In genomic region chr12:8108808-8109398, GRCh38 we compare ENCODE assay signal across 8 cellular contexts. TPM values are rescaled to one million over a fixed set of nuclear protein-coding genes. Genes with fewer than 3 reads are reported as not detected.
A peak's percentile ranks its signal among the peaks of the same experiment; 100 is the strongest.
DNase-seq lines count a peak whose midpoint lies in the region; ATAC-seq and TF ChIP-seq lines count a peak whose summit lies in the region.

No MANE protein-coding gene starts in this region.

- peak; percentile 57 to 61 for ATAC-seq in right cardiac atrium
- ATAC-seq in HG03565 (IDR thresholded peaks at IDR 0.05; ENCODE audit: unreplicated experiment): no peak

- H3K9me3 ChIP-seq in right cardiac atrium (ENCODE audit: control insufficient read depth, low read length): no peaks in the 10 kb centered on the region

- H3K27ac Mint-ChIP-seq in T-helper 2 cell treated with Interferon-gamma antibody and Interleukin-4, amounts not matched to agents 5 μg/mL and 100 μg/mL, for 36 hours: no peak overlapping the region

- H3K4me1 ChIP-seq in right cardiac atrium (ENCODE audit: control insufficient read depth, insufficient read depth, low read length): no peaks in the 10 kb centered on the region

- intact Hi-C loops in right cardiac atrium (cut with DNase I): loop anchor here in 2 of 4 donors (5.0 kb wide), 2 partner anchors 123 to 128 kb away; no protein-coding TSS in a partner anchor

- H3K4me1 Mint-ChIP-seq in T-helper 2 cell treated with Interferon-gamma antibody and Interleukin-4, amounts not matched to agents 5 μg/mL and 100 μg/mL, for 36 hours (ENCODE audit: low read depth): peaks cover 6% of the 10 kb centered on the region

- H3K4me3 ChIP-seq in right cardiac atrium (ENCODE audit: low read length) (no peak overlapping the region), retinal pigment epithelial cell (ENCODE audit: low read length) (no peak overlapping the region)

- peak; percentile 98 for TF ChIP-seq CTCF in retinal pigment epithelial cell (conservative IDR thresholded peaks at IDR 0.05; ENCODE audit: low read depth, low read length)

- no peaks in the 10 kb centered on the region for H3K9me3 Mint-ChIP-seq in T-helper 2 cell treated with Interferon-gamma antibody and Interleukin-4, amounts not matched to agents 5 μg/mL and 100 μg/mL, for 36 hours

- H3K36me3 Mint-ChIP-seq in T-helper 2 cell treated with Interferon-gamma antibody and Interleukin-4, amounts not matched to agents 5 μg/mL and 100 μg/mL, for 36 hours (ENCODE audit: low read depth): peaks cover 7% of the 10 kb centered on the region

- H3K27ac ChIP-seq in right cardiac atrium (ENCODE audit: low read length): no peak overlapping the region

- H3K27me3 ChIP-seq in right cardiac atrium (ENCODE audit: control insufficient read depth, insufficient read depth): no peaks in the 10 kb centered on the region

- no peak overlapping the region for H3K4me3 Mint-ChIP-seq in T-helper 2 cell treated with Interferon-gamma antibody and Interleukin-4, amounts not matched to agents 5 μg/mL and 100 μg/mL, for 36 hours

- no peaks in the 10 kb centered on the region for H3K27me3 Mint-ChIP-seq in T-helper 2 cell treated with Interferon-gamma antibody and Interleukin-4, amounts not matched to agents 5 μg/mL and 100 μg/mL, for 36 hours (ENCODE audit: low read depth)

- peak; percentile 41 for DNase-seq in NCI-H2196 (lab: John Stamatoyannopoulos, UW; ENCODE audit: unreplicated experiment)
- DNase-seq in NCI-H2196 treated with DMSO at 0.1 percent for 48 hours (lab: John Stamatoyannopoulos, UW; ENCODE audit: unreplicated experiment): no peak
- DNase-seq in NCI-H1092 (lab: John Stamatoyannopoulos, UW): peak; percentile 59
- DNase-seq in T-helper 2 cell treated with Interferon-gamma antibody and Interleukin-4, amounts not matched to agents 5 μg/mL and 100 μg/mL, for 36 hours (ENCODE audit: low spot score): peak; percentile 58
- peak in 51 of 56 donors; percentile 1 to 86 (median 47) for DNase-seq in amygdala (lab: John Stamatoyannopoulos, UW)
- peak; percentile 67 to 88 (median 85) for DNase-seq in right cardiac atrium
- DNase-seq in retinal pigment epithelial cell (ENCODE audit: low read depth): peak; percentile 30

- under 1% methylated on average over 3 of the region's 3 CpGs for WGBS in right cardiac atrium

RNA-seq across cellular contexts. Expression of gene CLEC4A, which starts 14.5 kb away (rescaled TPM):
- 1 to 10 TPM in 3 of 4 donors, under 1 TPM in 1; 0.82 to 1.5 (median 1.1) TPM for total RNA-seq in right cardiac atrium
- 0.75 TPM for polyA plus RNA-seq in right cardiac atrium

RNA-seq across cellular contexts. Expression of gene NECAP1, which starts 26.8 kb away (rescaled TPM):
- 10 to 100 TPM; 23.1 to 29.6 (median 26.9) TPM for total RNA-seq in right cardiac atrium
- 19.0 TPM for polyA plus RNA-seq in right cardiac atrium

RNA-seq across cellular contexts. Expression of gene C3AR1, which starts 42.7 kb away (rescaled TPM):
- total RNA-seq in right cardiac atrium: 1 to 10 TPM; 6.4 to 9.6 (median 7.4) TPM
- 2.4 TPM for polyA plus RNA-seq in right cardiac atrium

RNA-seq across cellular contexts. Expression of gene ZNF705A, which starts 47.9 kb away (rescaled TPM):
- total RNA-seq in right cardiac atrium: not detected
- polyA plus RNA-seq in right cardiac atrium: not detected
